10 cellular contexts compared by ENCODE assay signal in genomic region chr10:101840102-101840684, GRCh38. TPM values are rescaled to one million over a fixed set of nuclear protein-coding genes. Genes with fewer than 3 reads are reported as not detected.
A peak's percentile ranks its signal among the peaks of the same experiment; 100 is the strongest.
DNase-seq lines count a peak whose midpoint lies in the region; ATAC-seq and TF ChIP-seq lines count a peak whose summit lies in the region.
"Had no signal": no experiment of that assay in that cellular context is flagged by ENCODE, and none has a peak within 500 bp of the region (broad histone marks: within the 10 kb centered on the region; RNA-seq: fewer than 3 reads in every experiment).

No MANE protein-coding gene starts in this region.

- H3K36me3 Mint-ChIP-seq in dendritic cell treated with granulocyte-macrophage colony-stimulating factor and Interleukin-4, amounts not matched to agents 40 ng/mL and 50 ng/mL, for 4 days (ENCODE audit: low read depth): peaks cover 18% of the 10 kb centered on the region

- no peaks in the 10 kb centered on the region for H3F3A ChIP-seq in neural cell (ENCODE audit: insufficient read depth, low read length, poor library complexity, severe bottlenecking)

- no peaks in the 10 kb centered on the region for H3K9me3 ChIP-seq in neural cell (ENCODE audit: low read length)

- TF ChIP-seq RAD21 in neural cell (conservative IDR thresholded peaks at IDR 0.05): no peak

- peak overlapping the region; percentile 69 for H3K4me3 Mint-ChIP-seq in dendritic cell treated with granulocyte-macrophage colony-stimulating factor and Interleukin-4, amounts not matched to agents 40 ng/mL and 50 ng/mL, for 4 days

- H3K36me3 ChIP-seq in neural cell (ENCODE audit: insufficient read depth, low read length): no peaks in the 10 kb centered on the region

- intact Hi-C loops in dendritic cell treated with granulocyte-macrophage colony-stimulating factor and Interleukin-4, amounts not matched to agents 40 ng/mL and 50 ng/mL, for 4 days (cut with micrococcal nuclease): loop anchor here (2.0 to 5.0 kb wide), 2 partner anchors 172 to 233 kb away; no protein-coding TSS in a partner anchor

- no peaks in the 10 kb centered on the region for H4K20me1 ChIP-seq in neural cell (ENCODE audit: insufficient read depth)

- no peaks in the 10 kb centered on the region for H3K9me2 ChIP-seq in neural cell (ENCODE audit: insufficient read depth, low read length)

- H3K79me2 ChIP-seq in neural cell (replicated peaks; ENCODE audit: insufficient read depth, low read length): no peaks in the 10 kb centered on the region

- H3K4me3 ChIP-seq in neural cell (ENCODE audit: low read length): peak overlapping the region; percentile 50

- H3K27me3 ChIP-seq in neural cell (ENCODE audit: insufficient read depth, low read depth, low read length): peaks cover 26% of the 10 kb centered on the region

- peak; percentile 63 for DNase-seq in DMS 273 (lab: John Stamatoyannopoulos, UW; ENCODE audit: unreplicated experiment)
- no peak for DNase-seq in DMS 273 treated with DMSO at 0.1 percent for 48 hours (lab: John Stamatoyannopoulos, UW)
- peak; percentile 57 for DNase-seq in NCI-H748 (lab: John Stamatoyannopoulos, UW; ENCODE audit: unreplicated experiment)
- no peak for DNase-seq in activated gamma-delta T cell (lab: John Stamatoyannopoulos, UW)
- DNase-seq in GM19240 (ENCODE audit: insufficient read length, low spot score): no peak

- H3K27ac Mint-ChIP-seq in dendritic cell treated with granulocyte-macrophage colony-stimulating factor and Interleukin-4, amounts not matched to agents 40 ng/mL and 50 ng/mL, for 4 days: no peak overlapping the region

- peaks cover 32% of the 10 kb centered on the region for H3K27me3 Mint-ChIP-seq in dendritic cell treated with granulocyte-macrophage colony-stimulating factor and Interleukin-4, amounts not matched to agents 40 ng/mL and 50 ng/mL, for 4 days

- H2AFZ ChIP-seq in neural cell (ENCODE audit: low read depth, low read length): no peak overlapping the region

- no peak overlapping the region for H3K4me2 ChIP-seq in neural cell (ENCODE audit: low read length)

- peaks cover 62% of the 10 kb centered on the region for H3K4me1 Mint-ChIP-seq in dendritic cell treated with granulocyte-macrophage colony-stimulating factor and Interleukin-4, amounts not matched to agents 40 ng/mL and 50 ng/mL, for 4 days (ENCODE audit: low read depth)

- H3K9me3 Mint-ChIP-seq in dendritic cell treated with granulocyte-macrophage colony-stimulating factor and Interleukin-4, amounts not matched to agents 40 ng/mL and 50 ng/mL, for 4 days: no peaks in the 10 kb centered on the region

- no peak for TF ChIP-seq EP300 in neural cell (conservative IDR thresholded peaks at IDR 0.05; ENCODE audit: poor library complexity, severe bottlenecking)

- H3K9ac ChIP-seq in neural cell (ENCODE audit: low read length): no peak overlapping the region

- H3K27ac ChIP-seq in neural cell (ENCODE audit: low read length): no peak overlapping the region
- H3K27ac ChIP-seq: 22Rv1, VCaP had no signal

- no peak for TF ChIP-seq CTCF in neural cell (IDR thresholded peaks at IDR 0.05; ENCODE audit: poor library complexity, severe bottlenecking)

- no peak for ATAC-seq in HG02678 (IDR thresholded peaks at IDR 0.05; ENCODE audit: unreplicated experiment)

TF ChIP-seq in neural cell, 6 proteins besides CTCF, POLR2A, EP300 and RAD21:
- TF ChIP-seq POLR2AphosphoS5 (IDR thresholded peaks at IDR 0.05) (no peak), MXI1 (conservative IDR thresholded peaks at IDR 0.05; ENCODE audit: poor library complexity, severe bottlenecking) (no peak), SMC3 (conservative IDR thresholded peaks at IDR 0.05; ENCODE audit: poor library complexity) (no peak), EZH2 (IDR thresholded peaks at IDR 0.05; ENCODE audit: borderline replicate concordance, insufficient read depth, low read length, poor library complexity, severe bottlenecking) (no peak), TAF1 (IDR thresholded peaks at IDR 0.05; ENCODE audit: low read depth) (no peak)
- TF ChIP-seq, protein P1, sequence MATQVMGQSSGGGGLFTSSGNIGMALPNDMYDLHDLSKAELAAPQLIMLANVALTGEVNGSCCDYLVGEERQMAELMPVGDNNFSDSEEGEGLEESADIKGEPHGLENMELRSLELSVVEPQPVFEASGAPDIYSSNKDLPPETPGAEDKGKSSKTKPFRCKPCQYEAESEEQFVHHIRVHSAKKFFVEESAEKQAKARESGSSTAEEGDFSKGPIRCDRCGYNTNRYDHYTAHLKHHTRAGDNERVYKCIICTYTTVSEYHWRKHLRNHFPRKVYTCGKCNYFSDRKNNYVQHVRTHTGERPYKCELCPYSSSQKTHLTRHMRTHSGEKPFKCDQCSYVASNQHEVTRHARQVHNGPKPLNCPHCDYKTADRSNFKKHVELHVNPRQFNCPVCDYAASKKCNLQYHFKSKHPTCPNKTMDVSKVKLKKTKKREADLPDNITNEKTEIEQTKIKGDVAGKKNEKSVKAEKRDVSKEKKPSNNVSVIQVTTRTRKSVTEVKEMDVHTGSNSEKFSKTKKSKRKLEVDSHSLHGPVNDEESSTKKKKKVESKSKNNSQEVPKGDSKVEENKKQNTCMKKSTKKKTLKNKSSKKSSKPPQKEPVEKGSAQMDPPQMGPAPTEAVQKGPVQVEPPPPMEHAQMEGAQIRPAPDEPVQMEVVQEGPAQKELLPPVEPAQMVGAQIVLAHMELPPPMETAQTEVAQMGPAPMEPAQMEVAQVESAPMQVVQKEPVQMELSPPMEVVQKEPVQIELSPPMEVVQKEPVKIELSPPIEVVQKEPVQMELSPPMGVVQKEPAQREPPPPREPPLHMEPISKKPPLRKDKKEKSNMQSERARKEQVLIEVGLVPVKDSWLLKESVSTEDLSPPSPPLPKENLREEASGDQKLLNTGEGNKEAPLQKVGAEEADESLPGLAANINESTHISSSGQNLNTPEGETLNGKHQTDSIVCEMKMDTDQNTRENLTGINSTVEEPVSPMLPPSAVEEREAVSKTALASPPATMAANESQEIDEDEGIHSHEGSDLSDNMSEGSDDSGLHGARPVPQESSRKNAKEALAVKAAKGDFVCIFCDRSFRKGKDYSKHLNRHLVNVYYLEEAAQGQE (IDR thresholded peaks at IDR 0.05; ENCODE audit: borderline replicate concordance): no peak

RNA-seq across cellular contexts. Expression of gene KCNIP2, which starts 3.4 kb away (rescaled TPM):
- 8.9 and 10.0 TPM in 2 replicates for polyA plus RNA-seq in neural cell
- 5.4 and 6.0 TPM in 2 replicates for polyA minus RNA-seq in neural cell

RNA-seq across cellular contexts. Expression of gene OGA, which starts 21.9 kb away (rescaled TPM):
- 318 and 357 TPM in 2 replicates for polyA plus RNA-seq in neural cell
- 480 and 503 TPM in 2 replicates for polyA minus RNA-seq in neural cell

RNA-seq across cellular contexts. Expression of gene NPM3, which starts 56.9 kb away (rescaled TPM):
- polyA plus RNA-seq in neural cell: 49.1 and 53.0 TPM in 2 replicates
- 9.8 and 15.1 TPM in 2 replicates for polyA minus RNA-seq in neural cell

Comparison
In these comparisons a context has a peak if more than half of its experiments do, and no peak if none do; other contexts are left out.
1. DNase-seq: peak in DMS 273 (single experiment) and NCI-H748 (single experiment); none in DMS 273 treated with DMSO at 0.1 percent for 48 hours (single experiment), activated gamma-delta T cell (single experiment) and GM19240 (single experiment).